Comparison of ENCODE assay signal across 8 cellular contexts in genomic region chr1:4585216-4585615, GRCh38.
DNase-seq lines count a peak whose midpoint lies in the region; ATAC-seq and TF ChIP-seq lines count a peak whose summit lies in the region.

No MANE protein-coding gene starts in this region.

- H3K9me3 ChIP-seq in T-helper 17 cell (ENCODE audit: control insufficient read depth, low read length, poor library complexity, severe bottlenecking): no peaks in the 10 kb centered on the region

- DNase-seq in GM13976 (ENCODE audit: low spot score) (peak; percentile 63), T-helper 17 cell (peak in 2 of 3 donors; percentile 22 to 27), medulla oblongata (ENCODE audit: extremely low spot score) (no peak), ureter (ENCODE audit: low spot score) (no peak), SHP77 treated with DMSO at 0.1 percent for 48 hours (lab: John Stamatoyannopoulos, UW) (no peak)
- DNase-seq in effector memory CD8-positive, alpha-beta T cell: peak in 2 of 3 experiments; percentile 1 to 26
- peak; percentile 49 for DNase-seq in stimulated activated CD4-positive, alpha-beta T cell treated with anti-CD3 and anti-CD28 coated beads, Interleukin-12 subunit alpha, Interleukin-12 subunit beta, amount 100 ng/mL, for 4 hours

- ATAC-seq in T-helper 17 cell (no peak), GM18511 (IDR thresholded peaks at IDR 0.05; ENCODE audit: unreplicated experiment) (no peak)
- ATAC-seq in effector memory CD8-positive, alpha-beta T cell (replicated peaks): no peak

- peak; percentile 25 for TF ChIP-seq CTCF in GM13976 (IDR thresholded peaks at IDR 0.05; ENCODE audit: borderline replicate concordance, control extremely low read depth, extremely low read depth, insufficient read depth, missing control alignments)

- no peaks in the 10 kb centered on the region for H3K4me1 Mint-ChIP-seq in T-helper 17 cell
- no peaks in the 10 kb centered on the region for H3K4me1 Mint-ChIP-seq in effector memory CD8-positive, alpha-beta T cell (ENCODE audit: low read depth in 2 of 2)

- H3K9me3 Mint-ChIP-seq in effector memory CD8-positive, alpha-beta T cell: no peaks in the 10 kb centered on the region

- in situ Hi-C loops in GM13976 (cut with MboI; ENCODE audit: low sequenced_read_pairs, unreplicated experiment): no loop called here

- peaks cover 70% of the 10 kb centered on the region for H3K27me3 Mint-ChIP-seq in T-helper 17 cell
- peaks cover 54 to 63% of the 10 kb centered on the region in 2 donors for H3K27me3 Mint-ChIP-seq in effector memory CD8-positive, alpha-beta T cell

- no peak overlapping the region for H3K27ac Mint-ChIP-seq in T-helper 17 cell
- no peak overlapping the region for H3K27ac Mint-ChIP-seq in effector memory CD8-positive, alpha-beta T cell

- H3K36me3 Mint-ChIP-seq in T-helper 17 cell (ENCODE audit: low read depth): peaks cover 3% of the 10 kb centered on the region
- H3K36me3 Mint-ChIP-seq in effector memory CD8-positive, alpha-beta T cell (ENCODE audit: insufficient read depth): no peaks in the 10 kb centered on the region

- no peak overlapping the region for H3K4me3 Mint-ChIP-seq in T-helper 17 cell
- no peak overlapping the region for H3K4me3 Mint-ChIP-seq in effector memory CD8-positive, alpha-beta T cell

Comparison
In these comparisons a context has a peak if more than half of its experiments do, and no peak if none do; other contexts are left out.
1. DNase-seq: peak in GM13976 (single experiment), T-helper 17 cell (2 of 3), effector memory CD8-positive, alpha-beta T cell (2 of 3) and stimulated activated CD4-positive, alpha-beta T cell treated with anti-CD3 and anti-CD28 coated beads, Interleukin-12 subunit alpha, Interleukin-12 subunit beta, amount 100 ng/mL, for 4 hours (single experiment); none in medulla oblongata (single experiment), ureter (single experiment) and SHP77 treated with DMSO at 0.1 percent for 48 hours (single experiment).